ENCODE assay signal across 13 cellular contexts in genomic region chr2:5076599-5076998, GRCh38.
"Had no signal": no experiment of that assay in that cellular context is flagged by ENCODE, and none has a peak within 500 bp of the region (broad histone marks: within the 10 kb centered on the region; RNA-seq: fewer than 3 reads in every experiment).

No MANE protein-coding gene starts in this region.

- H3K4me1 ChIP-seq: esophagus muscularis mucosa, left ventricle myocardium inferior, suprapubic skin, upper lobe of right lung had no signal

- H3K9me3 ChIP-seq: esophagus muscularis mucosa, left ventricle myocardium inferior, ovary, suprapubic skin, upper lobe of right lung had no signal

- H3K27ac ChIP-seq: dorsolateral prefrontal cortex, esophagus muscularis mucosa, left ventricle myocardium inferior, ovary, suprapubic skin, upper lobe of right lung had no signal

- H3K36me3 ChIP-seq: esophagus muscularis mucosa, left ventricle myocardium inferior, ovary, suprapubic skin, upper lobe of right lung had no signal

- H3K4me3 ChIP-seq: dorsolateral prefrontal cortex, esophagus muscularis mucosa, left ventricle myocardium inferior, ovary, suprapubic skin, upper lobe of right lung had no signal

- H3K27me3 ChIP-seq: esophagus muscularis mucosa, ovary, suprapubic skin, upper lobe of right lung had no signal

- H3K4me3 Mint-ChIP-seq: activated T-helper 1 cell treated with anti-CD3 and anti-CD28 coated beads, Interleukin-12 subunit alpha, Interleukin-12 subunit beta, Interleukin-2, Interleukin-4 antibody, amounts not matched to agents 30 ng/mL and 10 ng/mL and 1 ng/mL, durations not matched to agents 14 hours and 24 hours and 36 hours had no signal

- ATAC-seq: stimulated activated naive CD8-positive, alpha-beta T cell treated with anti-CD3 and anti-CD28 coated beads, Interleukin-15, Interleukin-2, amounts not matched to agents 100 U/mL and 50 U/mL, for 24 hours; upper lobe of right lung had no signal

- DNase-seq: activated CD4-positive, alpha-beta T cell treated with anti-CD3 and anti-CD28 coated beads for 4 hours; activated naive CD4-positive, alpha-beta T cell; aorta; dorsolateral prefrontal cortex; left ventricle myocardium inferior; mesenchymal stem cell; ovary; stimulated activated CD4-positive, alpha-beta T cell treated with anti-CD3 and anti-CD28 coated beads, Interleukin-2, amount 100 ng/mL, for 48 hours; stimulated activated naive CD8-positive, alpha-beta T cell treated with anti-CD3 and anti-CD28 coated beads, Interleukin-15, Interleukin-2, amounts not matched to agents 100 U/mL and 50 U/mL, for 24 hours; upper lobe of right lung had no signal

- H3K27ac Mint-ChIP-seq: activated T-helper 1 cell treated with anti-CD3 and anti-CD28 coated beads, Interleukin-12 subunit alpha, Interleukin-12 subunit beta, Interleukin-2, Interleukin-4 antibody, amounts not matched to agents 30 ng/mL and 10 ng/mL and 1 ng/mL, durations not matched to agents 14 hours and 24 hours and 36 hours had no signal
